In genomic region chr20:22584922-22585785, GRCh38 we compare ENCODE assay signal across 1 cellular context.
TF ChIP-seq lines count a peak whose summit lies in the region.

No MANE protein-coding gene starts in this region.

TF ChIP-seq in liver, 16 proteins besides CTCF, POLR2A, EP300 and RAD21 (continued from another document):
- TF ChIP-seq GABPA (IDR thresholded peaks at IDR 0.05 in 1 of 2, conservative IDR thresholded peaks at IDR 0.05 in 1 of 2), result no peak
